Comparison of ENCODE assay signal across 8 cellular contexts in genomic region chr5:172175263-172175719, GRCh38. TPM values are rescaled to one million over a fixed set of nuclear protein-coding genes. Genes with fewer than 3 reads are reported as not detected.
A peak's percentile ranks its signal among the peaks of the same experiment; 100 is the strongest.
DNase-seq lines count a peak whose midpoint lies in the region; ATAC-seq and TF ChIP-seq lines count a peak whose summit lies in the region.

No MANE protein-coding gene starts in this region.

- DNase-seq in EH (ENCODE audit: low read depth) (peak; percentile 15), Kasumi-1 (lab: John Stamatoyannopoulos, UW) (peak; percentile 95 to 98), heart right ventricle (peak; percentile 35 to 65), HK-2 (ENCODE audit: unreplicated experiment) (no peak), NCI-H345 (lab: John Stamatoyannopoulos, UW) (no peak)
- peak; percentile 77 to 81 for DNase-seq in activated CD8-positive, alpha-beta memory T cell treated with anti-CD3 and anti-CD28 coated beads for 1 hour (ENCODE audit: extremely low read depth in 1 of 2, low read depth in 1 of 2)
- DNase-seq in stimulated activated CD8-positive, alpha-beta memory T cell treated with anti-CD3 and anti-CD28 coated beads, Interleukin-12 subunit alpha, Interleukin-12 subunit beta, amount 100 ng/mL, for 4 hours (ENCODE audit: low read depth), result peak; percentile 82

- peaks cover 14 to 100% (median 64%) of the 10 kb centered on the region in 9 donors for H3K4me1 ChIP-seq in heart right ventricle

- no peak for TF ChIP-seq CTCF in heart right ventricle (IDR thresholded peaks at IDR 0.05)

- ATAC-seq in GM21576 (IDR thresholded peaks at IDR 0.05; ENCODE audit: unreplicated experiment) (peak; percentile 58), heart right ventricle (peak in 6 of 8 donors; percentile 10 to 49 (median 25))

- H3K9me3 ChIP-seq in heart right ventricle, result no peaks in the 10 kb centered on the region

- no peaks in the 10 kb centered on the region for H3K27me3 ChIP-seq in heart right ventricle

- intact Hi-C loops in heart right ventricle (cut with DNase I), result no loop called here

- H3K36me3 ChIP-seq in heart right ventricle, result peaks cover 0 to 20% (median 0%) of the 10 kb centered on the region in 9 donors

- H3K4me3 ChIP-seq in heart right ventricle, result peak overlapping the region in 6 of 10 donors; percentile 32 to 49 (median 38)

- peak overlapping the region in 8 of 10 donors; percentile 2 to 93 (median 70) for H3K27ac ChIP-seq in heart right ventricle

- WGBS in heart right ventricle, 2 donors, result 60 to 62% methylated on average over 6 to 7 of the region's 7 CpGs

RNA-seq across cellular contexts. Expression of gene STK10, which starts 12.7 kb away (rescaled TPM):
- 10 to 100 TPM in 5 of 10 donors, 1 to 10 TPM in 5; 5.6 to 22.3 (median 9.8) TPM for total RNA-seq in heart right ventricle
- 10 to 100 TPM in 1 of 2 donors, 1 to 10 TPM in 1; 9.3 to 10.8 TPM for polyA plus RNA-seq in heart right ventricle

RNA-seq across cellular contexts. Expression of gene EFCAB9, which starts 18.7 kb away (rescaled TPM):
- total RNA-seq in heart right ventricle, result not detected
- polyA plus RNA-seq in heart right ventricle, result not detected

Comparison
In these comparisons a context has a peak if more than half of its experiments do, and no peak if none do; other contexts are left out.
1. DNase-seq: peak in EH (single experiment), Kasumi-1 (2 of 2), activated CD8-positive, alpha-beta memory T cell treated with anti-CD3 and anti-CD28 coated beads for 1 hour (2 of 2), heart right ventricle (2 of 2) and stimulated activated CD8-positive, alpha-beta memory T cell treated with anti-CD3 and anti-CD28 coated beads, Interleukin-12 subunit alpha, Interleukin-12 subunit beta, amount 100 ng/mL, for 4 hours (single experiment); none in HK-2 (single experiment) and NCI-H345 (single experiment).